Comparison of ENCODE assay signal across 8 cellular contexts in genomic region chr4:163558539-163559044, GRCh38.
DNase-seq lines count a peak whose midpoint lies in the region; ATAC-seq and TF ChIP-seq lines count a peak whose summit lies in the region.

No MANE protein-coding gene starts in this region.

- ATAC-seq in GM18519 (IDR thresholded peaks at IDR 0.05; ENCODE audit: low FRiP score, unreplicated experiment) (peak; percentile 44), HG02588 (IDR thresholded peaks at IDR 0.05; ENCODE audit: unreplicated experiment) (peak; percentile 45), lower lobe of right lung (peak; percentile 76 to 90)

- intact Hi-C loops in OCI-LY7 (cut with micrococcal nuclease; ENCODE audit: unreplicated experiment), result loop anchor here (1.0 to 10.0 kb wide), 3 partner anchors 33 to 454 kb away; no protein-coding TSS in a partner anchor
- intact Hi-C loops in lower lobe of right lung (cut with DNase I), result loop anchor here (10.0 kb wide), 1 partner anchor 116 kb away; no protein-coding TSS in a partner anchor
- intact Hi-C loops in colonic mucosa (cut with DNase I), result no loop called here

- H3K9ac ChIP-seq in colonic mucosa (ENCODE audit: low read depth in 2 of 2, low read length in 2 of 2), result no peak overlapping the region

- peak overlapping the region; percentile 28 for H3K4me3 ChIP-seq in OCI-LY7 (ENCODE audit: low read depth, low read length, poor library complexity, severe bottlenecking)
- no peak overlapping the region for H3K4me3 ChIP-seq in lower lobe of right lung
- H3K4me3 ChIP-seq in colonic mucosa, result no peak overlapping the region

- peaks cover 7% of the 10 kb centered on the region; the same call in 1 of the 2 replicates for H3K36me3 ChIP-seq in OCI-LY7 (ENCODE audit: insufficient read depth, low read length)
- H3K36me3 ChIP-seq in lower lobe of right lung, result no peaks in the 10 kb centered on the region
- no peaks in the 10 kb centered on the region for H3K36me3 ChIP-seq in colonic mucosa

- in situ Hi-C loops in G401 (cut with HindIII; ENCODE audit: low sequenced_read_pairs), result loop anchor here (10.0 kb wide), 1 partner anchor 126 kb away; no protein-coding TSS in a partner anchor

- TF ChIP-seq CTCF in OCI-LY7 (conservative IDR thresholded peaks at IDR 0.05; ENCODE audit: low read length), result no peak
- TF ChIP-seq CTCF in lower lobe of right lung (IDR thresholded peaks at IDR 0.05), result no peak
- TF ChIP-seq CTCF in colonic mucosa (IDR thresholded peaks at IDR 0.05), result no peak

- H2AFZ ChIP-seq in OCI-LY7 (ENCODE audit: low read length), result peak overlapping the region; percentile 95

- POLR2A ChIA-PET in OCI-LY7 (lab: Charles Lee), result interaction anchor here (0.7 to 9.5 kb wide), 11 partner anchors 11 to 195 kb away, joined by 3 to 111 read pairs (median 5); no protein-coding TSS in a partner anchor

- H3K9me3 ChIP-seq in OCI-LY7 (ENCODE audit: low read length) (peaks cover 18% of the 10 kb centered on the region; the same call in 1 of the 2 replicates), lower lobe of right lung (no peaks in the 10 kb centered on the region), colonic mucosa (peaks cover 4% of the 10 kb centered on the region)

- peak overlapping the region; percentile 68 for H3K4me2 ChIP-seq in OCI-LY7 (ENCODE audit: low read length)

- H3K4me1 ChIP-seq in OCI-LY7 (ENCODE audit: insufficient read depth, low read length, poor library complexity, severe bottlenecking), result peaks cover 36% of the 10 kb centered on the region
- peaks cover 29% of the 10 kb centered on the region for H3K4me1 ChIP-seq in lower lobe of right lung
- no peaks in the 10 kb centered on the region for H3K4me1 ChIP-seq in colonic mucosa

- BruUV-seq in OCI-LY7 (replicated peaks; lab: Mats Ljungman, UMichigan), result no TSS peak

- CTCF ChIA-PET in OCI-LY7 (lab: Charles Lee; ENCODE audit: unreplicated experiment), result interaction anchor here (0.9 to 1.3 kb wide), 2 partner anchors 120 to 122 kb away, joined by 3 to 8 read pairs; no protein-coding TSS in a partner anchor

- no peaks in the 10 kb centered on the region for H3K27me3 ChIP-seq in lower lobe of right lung (ENCODE audit: low read depth)
- H3K27me3 ChIP-seq in colonic mucosa, result no peaks in the 10 kb centered on the region

- peak overlapping the region; percentile 58 for H3K27ac ChIP-seq in OCI-LY7 (ENCODE audit: low read depth, low read length, poor library complexity, severe bottlenecking)
- H3K27ac ChIP-seq in lower lobe of right lung, result peak overlapping the region; percentile 77
- no peak overlapping the region for H3K27ac ChIP-seq in colonic mucosa

- H4K20me1 ChIP-seq in OCI-LY7 (ENCODE audit: insufficient read depth, low read length), result no peaks in the 10 kb centered on the region

- no peaks in the 10 kb centered on the region for H3K9me2 ChIP-seq in OCI-LY7 (ENCODE audit: insufficient read depth, low read length)

- H3K79me2 ChIP-seq in OCI-LY7 (ENCODE audit: insufficient read depth, low read depth, low read length), result no peaks in the 10 kb centered on the region

- peak; percentile 52 for DNase-seq in OCI-LY7 (ENCODE audit: low spot score)
- peak; percentile 54 for DNase-seq in lower lobe of right lung
- no peak for DNase-seq in kidney glomerular epithelial cell (lab: John Stamatoyannopoulos, UW)
- DNase-seq in G401 (ENCODE audit: low spot score), result no peak
- no peak for DNase-seq in HPDE6-E6E7 (ENCODE audit: extremely low spot score)
- no peak for DNase-seq in colonic mucosa

Comparison
In these comparisons a context has a peak if more than half of its experiments do, and no peak if none do; other contexts are left out.
1. DNase-seq: peak in OCI-LY7 (single experiment) and lower lobe of right lung (single experiment); none in kidney glomerular epithelial cell (single experiment), G401 (single experiment), HPDE6-E6E7 (single experiment) and colonic mucosa (single experiment).
2. Peak in every context shown above with its lines, with median percentiles within 50 percentile points of each other: ATAC-seq.